1 cellular context compared by ENCODE assay signal in genomic region chr1:213568929-213569815, GRCh38.
A peak's percentile ranks its signal among the peaks of the same experiment; 100 is the strongest.
TF ChIP-seq lines count a peak whose summit lies in the region.

No MANE protein-coding gene starts in this region.

TF ChIP-seq in HepG2, 621 proteins besides CTCF, POLR2A, EP300 and RAD21 (continued from another document and continues in another):
- TF ChIP-seq POGK (CRISPR knock-in tag; conservative IDR thresholded peaks at IDR 0.05) (no peak), KDM4B (CRISPR knock-in tag; IDR thresholded peaks at IDR 0.05) (no peak), ZNF605 (CRISPR knock-in tag; IDR thresholded peaks at IDR 0.05) (peak; percentile 76), TIGD3 (CRISPR knock-in tag; IDR thresholded peaks at IDR 0.05; ENCODE audit: borderline replicate concordance) (no peak), JUND (CRISPR knock-in tag; IDR thresholded peaks at IDR 0.05) (no peak), MLLT10 (CRISPR knock-in tag; IDR thresholded peaks at IDR 0.05) (no peak), ZFP90 (CRISPR knock-in tag; IDR thresholded peaks at IDR 0.05; ENCODE audit: borderline replicate concordance) (no peak), E2F5 (CRISPR knock-in tag; conservative IDR thresholded peaks at IDR 0.05) (no peak), ZNF616 (CRISPR knock-in tag; IDR thresholded peaks at IDR 0.05; ENCODE audit: low read depth) (no peak), TAF15 (IDR thresholded peaks at IDR 0.05; ENCODE audit: low read depth, low read length, poor library complexity, severe bottlenecking) (no peak), ZNF260 (CRISPR knock-in tag; IDR thresholded peaks at IDR 0.05; ENCODE audit: borderline replicate concordance, low read depth) (no peak), ZNF335 (CRISPR knock-in tag; IDR thresholded peaks at IDR 0.05) (no peak), TFE3 (CRISPR knock-in tag; IDR thresholded peaks at IDR 0.05) (no peak), TFAP4 (IDR thresholded peaks at IDR 0.05; ENCODE audit: borderline replicate concordance, low read depth) (peak; percentile 91), NR3C1 (CRISPR knock-in tag; IDR thresholded peaks at IDR 0.05) (no peak), ZNF552 (CRISPR knock-in tag; IDR thresholded peaks at IDR 0.05; ENCODE audit: borderline replicate concordance) (no peak), ZNF780A (CRISPR knock-in tag; IDR thresholded peaks at IDR 0.05) (no peak), ZNF776 (CRISPR knock-in tag; IDR thresholded peaks at IDR 0.05) (no peak), TCF7L2 (IDR thresholded peaks at IDR 0.05; ENCODE audit: low read depth, low read length) (no peak; the same call in 1 of the 2 replicates), THYN1 (CRISPR knock-in tag; IDR thresholded peaks at IDR 0.05; ENCODE audit: borderline replicate concordance, low read depth) (no peak), ZNF747 (CRISPR knock-in tag; IDR thresholded peaks at IDR 0.05; ENCODE audit: borderline replicate concordance) (no peak), ZNF543 (CRISPR knock-in tag; IDR thresholded peaks at IDR 0.05) (no peak), ZBTB44 (CRISPR knock-in tag; IDR thresholded peaks at IDR 0.05) (no peak), CC2D1A (CRISPR knock-in tag; IDR thresholded peaks at IDR 0.05) (no peak), MTERF4 (CRISPR knock-in tag; IDR thresholded peaks at IDR 0.05) (no peak), EHMT2 (IDR thresholded peaks at IDR 0.05; ENCODE audit: borderline replicate concordance, low read depth, low read length) (no peak), PAXIP1 (CRISPR knock-in tag; conservative IDR thresholded peaks at IDR 0.05) (peak; percentile 77), THAP9 (CRISPR knock-in tag; IDR thresholded peaks at IDR 0.05; ENCODE audit: borderline replicate concordance) (no peak), MTF2 (CRISPR knock-in tag; IDR thresholded peaks at IDR 0.05; ENCODE audit: borderline replicate concordance) (no peak), NCOA2 (CRISPR knock-in tag; IDR thresholded peaks at IDR 0.05) (peak; percentile 87), SOX13 (IDR thresholded peaks at IDR 0.05) (0 out of 2 replicates have a peak, but pooled peaks have one; percentile 36), SOX13 (CRISPR knock-in tag; conservative IDR thresholded peaks at IDR 0.05 in 1 of 2, IDR thresholded peaks at IDR 0.05 in 1 of 2) (peak in 1 of 2 experiments; percentile 79; a peak in 2 of 4 replicates), HOXD1 (CRISPR knock-in tag; IDR thresholded peaks at IDR 0.05) (no peak), MTF1 (CRISPR knock-in tag; IDR thresholded peaks at IDR 0.05) (no peak), ZNF142 (CRISPR knock-in tag; IDR thresholded peaks at IDR 0.05) (no peak)
